ENCODE assay signal across 1 cellular context in the genomic region with DNA sequence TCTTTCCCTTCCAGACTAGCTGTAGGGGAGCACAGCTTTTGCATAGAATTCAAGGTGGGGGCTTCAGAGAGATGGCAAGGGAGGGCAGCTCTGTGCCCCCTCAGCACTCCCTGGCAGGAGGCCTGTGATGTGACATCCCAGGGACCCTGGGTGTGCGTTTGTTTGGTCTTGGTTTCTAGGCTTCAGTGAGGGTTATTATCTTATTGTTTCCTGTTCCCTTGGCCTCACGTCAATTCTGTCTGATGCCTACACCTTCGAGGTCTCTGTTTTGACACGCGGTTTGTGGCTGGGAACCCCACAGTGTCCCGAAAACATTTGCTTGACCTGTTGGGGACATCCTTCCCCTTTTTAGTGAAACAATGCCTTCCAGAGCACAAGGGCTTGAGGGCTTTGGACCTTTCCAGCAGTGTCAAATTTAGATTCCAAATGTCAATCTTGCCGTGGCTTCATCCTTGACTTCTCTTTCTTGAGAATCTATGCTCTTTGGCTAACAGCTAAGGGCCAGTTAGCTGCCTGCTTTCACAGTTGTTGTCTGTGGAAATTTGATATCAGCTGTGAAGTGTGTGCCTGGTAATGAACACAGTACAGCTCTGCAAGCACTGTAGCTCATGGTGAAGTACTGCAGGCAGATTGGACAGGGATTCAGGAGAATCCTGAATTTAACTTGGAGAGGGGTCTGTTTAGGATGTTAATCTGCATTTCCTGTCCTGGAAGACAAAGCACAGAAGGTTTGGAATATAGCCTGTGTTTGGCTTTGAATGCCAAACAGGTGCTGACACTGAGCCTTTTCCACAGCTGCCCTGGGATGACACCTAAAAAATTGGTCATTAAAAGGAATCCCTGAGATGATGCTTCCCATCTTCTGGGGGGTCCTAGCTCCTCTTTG.
TF ChIP-seq lines count a peak whose summit lies in the region.

No MANE protein-coding gene starts in this region.

TF ChIP-seq in GM12878, 131 proteins besides CTCF, POLR2A, EP300 and RAD21 (continued from another document):
- TF ChIP-seq, protein P1, sequence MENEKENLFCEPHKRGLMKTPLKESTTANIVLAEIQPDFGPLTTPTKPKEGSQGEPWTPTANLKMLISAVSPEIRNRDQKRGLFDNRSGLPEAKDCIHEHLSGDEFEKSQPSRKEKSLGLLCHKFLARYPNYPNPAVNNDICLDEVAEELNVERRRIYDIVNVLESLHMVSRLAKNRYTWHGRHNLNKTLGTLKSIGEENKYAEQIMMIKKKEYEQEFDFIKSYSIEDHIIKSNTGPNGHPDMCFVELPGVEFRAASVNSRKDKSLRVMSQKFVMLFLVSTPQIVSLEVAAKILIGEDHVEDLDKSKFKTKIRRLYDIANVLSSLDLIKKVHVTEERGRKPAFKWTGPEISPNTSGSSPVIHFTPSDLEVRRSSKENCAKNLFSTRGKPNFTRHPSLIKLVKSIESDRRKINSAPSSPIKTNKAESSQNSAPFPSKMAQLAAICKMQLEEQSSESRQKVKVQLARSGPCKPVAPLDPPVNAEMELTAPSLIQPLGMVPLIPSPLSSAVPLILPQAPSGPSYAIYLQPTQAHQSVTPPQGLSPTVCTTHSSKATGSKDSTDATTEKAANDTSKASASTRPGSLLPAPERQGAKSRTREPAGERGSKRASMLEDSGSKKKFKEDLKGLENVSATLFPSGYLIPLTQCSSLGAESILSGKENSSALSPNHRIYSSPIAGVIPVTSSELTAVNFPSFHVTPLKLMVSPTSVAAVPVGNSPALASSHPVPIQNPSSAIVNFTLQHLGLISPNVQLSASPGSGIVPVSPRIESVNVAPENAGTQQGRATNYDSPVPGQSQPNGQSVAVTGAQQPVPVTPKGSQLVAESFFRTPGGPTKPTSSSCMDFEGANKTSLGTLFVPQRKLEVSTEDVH (IDR thresholded peaks at IDR 0.05; ENCODE audit: low read depth, partially characterized antibody): peak; percentile 72
- TF ChIP-seq TCF12 (IDR thresholded peaks at IDR 0.05; ENCODE audit: low read depth, low read length) (no peak), ASH2L (IDR thresholded peaks at IDR 0.05; ENCODE audit: borderline replicate concordance, low read depth) (no peak), STAT3 (IDR thresholded peaks at IDR 0.05; ENCODE audit: low read depth, low read length) (no peak), RFX5 (IDR thresholded peaks at IDR 0.05; ENCODE audit: low read depth, low read length) (no peak), SUZ12 (IDR thresholded peaks at IDR 0.05; ENCODE audit: unreplicated experiment) (no peak), CHD2 (IDR thresholded peaks at IDR 0.05; ENCODE audit: borderline replicate concordance, low read depth, low read length) (peak; percentile 87), SMAD1 (IDR thresholded peaks at IDR 0.05; ENCODE audit: low read depth, partially characterized antibody) (no peak), CBX5 (IDR thresholded peaks at IDR 0.05; ENCODE audit: low read depth) (no peak), CREB1 (IDR thresholded peaks at IDR 0.05; ENCODE audit: low read depth) (no peak), ZNF24 (IDR thresholded peaks at IDR 0.05) (no peak), KAT2A (conservative IDR thresholded peaks at IDR 0.05; ENCODE audit: control insufficient read depth, low read depth, low read length) (no peak)
- TF ChIP-seq, protein P2, sequence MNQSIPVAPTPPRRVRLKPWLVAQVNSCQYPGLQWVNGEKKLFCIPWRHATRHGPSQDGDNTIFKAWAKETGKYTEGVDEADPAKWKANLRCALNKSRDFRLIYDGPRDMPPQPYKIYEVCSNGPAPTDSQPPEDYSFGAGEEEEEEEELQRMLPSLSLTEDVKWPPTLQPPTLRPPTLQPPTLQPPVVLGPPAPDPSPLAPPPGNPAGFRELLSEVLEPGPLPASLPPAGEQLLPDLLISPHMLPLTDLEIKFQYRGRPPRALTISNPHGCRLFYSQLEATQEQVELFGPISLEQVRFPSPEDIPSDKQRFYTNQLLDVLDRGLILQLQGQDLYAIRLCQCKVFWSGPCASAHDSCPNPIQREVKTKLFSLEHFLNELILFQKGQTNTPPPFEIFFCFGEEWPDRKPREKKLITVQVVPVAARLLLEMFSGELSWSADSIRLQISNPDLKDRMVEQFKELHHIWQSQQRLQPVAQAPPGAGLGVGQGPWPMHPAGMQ (IDR thresholded peaks at IDR 0.05; ENCODE audit: borderline replicate concordance): no peak; the same call in 1 of the 2 replicates
- TF ChIP-seq, protein P3, sequence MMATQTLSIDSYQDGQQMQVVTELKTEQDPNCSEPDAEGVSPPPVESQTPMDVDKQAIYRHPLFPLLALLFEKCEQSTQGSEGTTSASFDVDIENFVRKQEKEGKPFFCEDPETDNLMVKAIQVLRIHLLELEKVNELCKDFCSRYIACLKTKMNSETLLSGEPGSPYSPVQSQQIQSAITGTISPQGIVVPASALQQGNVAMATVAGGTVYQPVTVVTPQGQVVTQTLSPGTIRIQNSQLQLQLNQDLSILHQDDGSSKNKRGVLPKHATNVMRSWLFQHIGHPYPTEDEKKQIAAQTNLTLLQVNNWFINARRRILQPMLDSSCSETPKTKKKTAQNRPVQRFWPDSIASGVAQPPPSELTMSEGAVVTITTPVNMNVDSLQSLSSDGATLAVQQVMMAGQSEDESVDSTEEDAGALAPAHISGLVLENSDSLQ (IDR thresholded peaks at IDR 0.05): peak; percentile 38; the same call in 1 of the 2 replicates
- TF ChIP-seq, protein P4, sequence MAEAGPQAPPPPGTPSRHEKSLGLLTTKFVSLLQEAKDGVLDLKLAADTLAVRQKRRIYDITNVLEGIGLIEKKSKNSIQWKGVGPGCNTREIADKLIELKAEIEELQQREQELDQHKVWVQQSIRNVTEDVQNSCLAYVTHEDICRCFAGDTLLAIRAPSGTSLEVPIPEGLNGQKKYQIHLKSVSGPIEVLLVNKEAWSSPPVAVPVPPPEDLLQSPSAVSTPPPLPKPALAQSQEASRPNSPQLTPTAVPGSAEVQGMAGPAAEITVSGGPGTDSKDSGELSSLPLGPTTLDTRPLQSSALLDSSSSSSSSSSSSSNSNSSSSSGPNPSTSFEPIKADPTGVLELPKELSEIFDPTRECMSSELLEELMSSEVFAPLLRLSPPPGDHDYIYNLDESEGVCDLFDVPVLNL (IDR thresholded peaks at IDR 0.05; ENCODE audit: low read depth, low read length): no peak
- TF ChIP-seq, protein P5, sequence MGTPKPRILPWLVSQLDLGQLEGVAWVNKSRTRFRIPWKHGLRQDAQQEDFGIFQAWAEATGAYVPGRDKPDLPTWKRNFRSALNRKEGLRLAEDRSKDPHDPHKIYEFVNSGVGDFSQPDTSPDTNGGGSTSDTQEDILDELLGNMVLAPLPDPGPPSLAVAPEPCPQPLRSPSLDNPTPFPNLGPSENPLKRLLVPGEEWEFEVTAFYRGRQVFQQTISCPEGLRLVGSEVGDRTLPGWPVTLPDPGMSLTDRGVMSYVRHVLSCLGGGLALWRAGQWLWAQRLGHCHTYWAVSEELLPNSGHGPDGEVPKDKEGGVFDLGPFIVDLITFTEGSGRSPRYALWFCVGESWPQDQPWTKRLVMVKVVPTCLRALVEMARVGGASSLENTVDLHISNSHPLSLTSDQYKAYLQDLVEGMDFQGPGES (IDR thresholded peaks at IDR 0.05): no peak
TF ChIP-seq in GM12878: peak in this region for 30.
